In the genomic region with DNA sequence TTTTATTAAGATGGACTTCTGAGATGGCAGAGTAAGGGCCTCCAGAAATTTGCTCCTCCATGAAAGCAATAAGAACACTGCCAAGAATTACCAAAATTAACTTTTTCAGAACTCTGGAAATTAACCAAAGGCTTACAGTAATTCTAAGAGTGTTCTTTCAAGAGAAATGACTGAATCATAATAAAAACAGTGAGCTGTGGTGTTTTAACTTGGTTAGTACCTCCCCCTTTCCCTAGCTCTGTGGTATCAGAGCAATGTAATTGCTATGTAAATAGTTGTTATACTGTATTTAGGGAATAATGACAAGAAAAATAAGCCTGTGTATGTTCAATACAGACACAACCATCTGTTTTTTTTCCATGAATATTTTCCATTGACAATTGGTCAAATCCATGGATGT, we compare ENCODE assay signal across 13 cellular contexts. TPM values are rescaled to one million over a fixed set of nuclear protein-coding genes. Genes with fewer than 3 reads are reported as not detected.
A peak's percentile ranks its signal among the peaks of the same experiment; 100 is the strongest.
DNase-seq lines count a peak whose midpoint lies in the region.
"Had no signal": no experiment of that assay in that cellular context is flagged by ENCODE, and none has a peak within 500 bp of the region (broad histone marks: within the 10 kb centered on the region; RNA-seq: fewer than 3 reads in every experiment).

No MANE protein-coding gene starts in this region.

- H3K27me3 Mint-ChIP-seq in activated naive CD4-positive, alpha-beta T cell treated with anti-CD3 and anti-CD28 coated beads for 36 hours (ENCODE audit: low read depth), result no peaks in the 10 kb centered on the region
- H3K27me3 Mint-ChIP-seq in activated naive CD4-positive, alpha-beta T cell treated with anti-CD3 and anti-CD28 coated beads, Interleukin-2, amount 10 ng/mL, durations not matched to agents 7 days and 5 days, result no peaks in the 10 kb centered on the region
- H3K27me3 Mint-ChIP-seq in T-helper 2 cell treated with Interferon-gamma antibody and Interleukin-4, amounts not matched to agents 5 μg/mL and 100 μg/mL, for 36 hours (ENCODE audit: low read depth), result no peaks in the 10 kb centered on the region

- intact Hi-C loops in activated naive CD4-positive, alpha-beta T cell treated with anti-CD3 and anti-CD28 coated beads for 36 hours (cut with micrococcal nuclease), result loop anchor here (1.0 kb wide), 1 partner anchor 8 kb away; no protein-coding TSS in a partner anchor

- peaks cover 80% of the 10 kb centered on the region for H3K4me1 Mint-ChIP-seq in activated naive CD4-positive, alpha-beta T cell treated with anti-CD3 and anti-CD28 coated beads for 36 hours (ENCODE audit: low read depth)
- peaks cover 78% of the 10 kb centered on the region for H3K4me1 Mint-ChIP-seq in activated naive CD4-positive, alpha-beta T cell treated with anti-CD3 and anti-CD28 coated beads, Interleukin-2, amount 10 ng/mL, durations not matched to agents 7 days and 5 days
- peaks cover 67% of the 10 kb centered on the region for H3K4me1 Mint-ChIP-seq in T-helper 2 cell treated with Interferon-gamma antibody and Interleukin-4, amounts not matched to agents 5 μg/mL and 100 μg/mL, for 36 hours (ENCODE audit: low read depth)

- DNase-seq in activated naive CD4-positive, alpha-beta T cell treated with anti-CD3 and anti-CD28 coated beads for 36 hours, result no peak
- DNase-seq in activated naive CD4-positive, alpha-beta T cell treated with anti-CD3 and anti-CD28 coated beads, Interleukin-2, amount 10 ng/mL, durations not matched to agents 7 days and 5 days, result no peak
- DNase-seq in T-helper 2 cell treated with Interferon-gamma antibody and Interleukin-4, amounts not matched to agents 5 μg/mL and 100 μg/mL, for 36 hours (ENCODE audit: low spot score), result no peak
- DNase-seq in fibroblast of gingiva (ENCODE audit: low read depth), result peak; percentile 60
- peak; percentile 72 for DNase-seq in stromal cell of bone marrow (ENCODE audit: low read depth)
- DNase-seq in NCI-H524 treated with DMSO at 0.1 percent for 48 hours (lab: John Stamatoyannopoulos, UW), result no peak
- no peak for DNase-seq in T-helper 9 cell
- DNase-seq in iPS-NIHi11 (ENCODE audit: low spot score), result no peak
- DNase-seq: C1 segment of cervical spinal cord; central memory CD4-positive, alpha-beta T cell; NCI-H446; posterior cingulate gyrus; stimulated activated CD8-positive, alpha-beta memory T cell treated with anti-CD3 and anti-CD28 coated beads, Interleukin-4, amount 100 ng/mL, for 48 hours had no signal

- H3K36me3 Mint-ChIP-seq in activated naive CD4-positive, alpha-beta T cell treated with anti-CD3 and anti-CD28 coated beads for 36 hours (ENCODE audit: low read depth), result peaks cover 21% of the 10 kb centered on the region
- H3K36me3 Mint-ChIP-seq in activated naive CD4-positive, alpha-beta T cell treated with anti-CD3 and anti-CD28 coated beads, Interleukin-2, amount 10 ng/mL, durations not matched to agents 7 days and 5 days, result peaks cover 37% of the 10 kb centered on the region
- peaks cover 14% of the 10 kb centered on the region for H3K36me3 Mint-ChIP-seq in T-helper 2 cell treated with Interferon-gamma antibody and Interleukin-4, amounts not matched to agents 5 μg/mL and 100 μg/mL, for 36 hours (ENCODE audit: low read depth)

- H3K9me3 Mint-ChIP-seq in activated naive CD4-positive, alpha-beta T cell treated with anti-CD3 and anti-CD28 coated beads for 36 hours, result no peaks in the 10 kb centered on the region
- H3K9me3 Mint-ChIP-seq in activated naive CD4-positive, alpha-beta T cell treated with anti-CD3 and anti-CD28 coated beads, Interleukin-2, amount 10 ng/mL, durations not matched to agents 7 days and 5 days, result no peaks in the 10 kb centered on the region
- no peaks in the 10 kb centered on the region for H3K9me3 Mint-ChIP-seq in T-helper 2 cell treated with Interferon-gamma antibody and Interleukin-4, amounts not matched to agents 5 μg/mL and 100 μg/mL, for 36 hours

- H3K27ac Mint-ChIP-seq in activated naive CD4-positive, alpha-beta T cell treated with anti-CD3 and anti-CD28 coated beads for 36 hours, result peak overlapping the region; percentile 89
- H3K27ac Mint-ChIP-seq in activated naive CD4-positive, alpha-beta T cell treated with anti-CD3 and anti-CD28 coated beads, Interleukin-2, amount 10 ng/mL, durations not matched to agents 7 days and 5 days, result no peak overlapping the region
- peak overlapping the region; percentile 54 for H3K27ac Mint-ChIP-seq in T-helper 2 cell treated with Interferon-gamma antibody and Interleukin-4, amounts not matched to agents 5 μg/mL and 100 μg/mL, for 36 hours

- CTCF ChIA-PET in activated naive CD4-positive, alpha-beta T cell treated with anti-CD3 and anti-CD28 coated beads for 36 hours (lab: Charles Lee), result interaction anchor here (1.0 to 3.8 kb wide), 6 partner anchors 9 to 29 kb away, joined by 3 to 23 read pairs (median 4); no protein-coding TSS in a partner anchor
- CTCF ChIA-PET in activated naive CD4-positive, alpha-beta T cell treated with anti-CD3 and anti-CD28 coated beads, Interleukin-2, amount 10 ng/mL, durations not matched to agents 7 days and 5 days (lab: Charles Lee), result interaction anchor here (0.8 to 1.4 kb wide), 3 partner anchors 22 to 168 kb away, joined by 3 to 4 read pairs (median 4); no protein-coding TSS in a partner anchor

- H3K4me3 Mint-ChIP-seq in activated naive CD4-positive, alpha-beta T cell treated with anti-CD3 and anti-CD28 coated beads for 36 hours, result no peak overlapping the region
- H3K4me3 Mint-ChIP-seq in activated naive CD4-positive, alpha-beta T cell treated with anti-CD3 and anti-CD28 coated beads, Interleukin-2, amount 10 ng/mL, durations not matched to agents 7 days and 5 days, result no peak overlapping the region
- H3K4me3 Mint-ChIP-seq in T-helper 2 cell treated with Interferon-gamma antibody and Interleukin-4, amounts not matched to agents 5 μg/mL and 100 μg/mL, for 36 hours, result no peak overlapping the region

RNA-seq across cellular contexts. Expression of gene HECA, which starts 19.0 kb away (rescaled TPM):
- total RNA-seq in activated naive CD4-positive, alpha-beta T cell treated with anti-CD3 and anti-CD28 coated beads for 36 hours, result 10 to 100 TPM; 61.1 to 61.2 TPM

Comparison
In these comparisons a context has a peak if more than half of its experiments do, and no peak if none do; other contexts are left out.
1. DNase-seq: peak in fibroblast of gingiva (single experiment) and stromal cell of bone marrow (single experiment); none in activated naive CD4-positive, alpha-beta T cell treated with anti-CD3 and anti-CD28 coated beads for 36 hours (single experiment), activated naive CD4-positive, alpha-beta T cell treated with anti-CD3 and anti-CD28 coated beads, Interleukin-2, amount 10 ng/mL, durations not matched to agents 7 days and 5 days (single experiment), T-helper 2 cell treated with Interferon-gamma antibody and Interleukin-4, amounts not matched to agents 5 μg/mL and 100 μg/mL, for 36 hours (single experiment), NCI-H524 treated with DMSO at 0.1 percent for 48 hours (single experiment), T-helper 9 cell (single experiment) and iPS-NIHi11 (single experiment).